ENCODE assay signal across 8 cellular contexts in the genomic region with DNA sequence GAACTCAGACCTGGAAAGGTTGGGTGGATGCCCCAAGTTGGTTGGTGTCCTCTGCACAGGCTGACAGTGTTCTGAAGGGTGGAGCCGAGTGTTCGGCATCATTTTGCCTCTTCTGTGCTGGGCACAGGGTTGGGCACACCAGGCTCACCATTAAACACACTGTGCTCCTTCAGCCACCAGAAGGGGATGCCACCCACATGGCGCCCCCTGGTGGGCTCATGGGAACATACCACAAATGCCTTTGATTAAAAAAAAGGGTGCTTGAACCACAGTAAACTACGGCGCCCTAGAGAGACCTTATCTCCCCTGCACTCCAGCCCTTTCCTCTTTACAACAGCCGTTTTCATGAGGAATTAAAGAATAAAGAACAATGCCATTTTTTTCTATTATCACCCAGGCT.
A peak's percentile ranks its signal among the peaks of the same experiment; 100 is the strongest.
DNase-seq lines count a peak whose midpoint lies in the region; ATAC-seq and TF ChIP-seq lines count a peak whose summit lies in the region.

No MANE protein-coding gene starts in this region.

- DNase-seq in AML-193 (lab: John Stamatoyannopoulos, UW) (peak; percentile 10 to 25), GM12865 (ENCODE audit: low read depth) (peak; percentile 48), NCI-H1092 treated with DMSO at 0.1 percent for 48 hours (lab: John Stamatoyannopoulos, UW) (peak; percentile 48), chondrocyte (ENCODE audit: low spot score) (no peak), osteocyte (ENCODE audit: extremely low spot score, unreplicated experiment) (no peak), NCI-H128 (lab: John Stamatoyannopoulos, UW; ENCODE audit: unreplicated experiment) (no peak)

- no peak for ATAC-seq in GM21717 (IDR thresholded peaks at IDR 0.05; ENCODE audit: unreplicated experiment)
- no peak for ATAC-seq in HG03196 (IDR thresholded peaks at IDR 0.05; ENCODE audit: unreplicated experiment)

- TF ChIP-seq CTCF in GM12865 (IDR thresholded peaks at IDR 0.05; ENCODE audit: insufficient read depth, low read depth, low read length, missing control alignments) (peak; percentile 50), chondrocyte (IDR thresholded peaks at IDR 0.05) (peak; percentile 73), osteocyte (IDR thresholded peaks at IDR 0.05) (peak; percentile 41)

- no peak overlapping the region for H3K4me3 ChIP-seq in GM12865 (ENCODE audit: low read depth, low read length)

- no peaks in the 10 kb centered on the region for H3K9me3 Mint-ChIP-seq in chondrocyte (ENCODE audit: low read depth)
- no peaks in the 10 kb centered on the region for H3K9me3 Mint-ChIP-seq in osteocyte (ENCODE audit: unreplicated experiment)

- no peak overlapping the region for H3K4me3 Mint-ChIP-seq in chondrocyte (ENCODE audit: unreplicated experiment)
- no peak overlapping the region for H3K4me3 Mint-ChIP-seq in osteocyte (ENCODE audit: unreplicated experiment)

- H3K4me1 Mint-ChIP-seq in chondrocyte (ENCODE audit: low read depth): no peaks in the 10 kb centered on the region
- H3K4me1 Mint-ChIP-seq in osteocyte (ENCODE audit: unreplicated experiment): no peaks in the 10 kb centered on the region

- H3K27ac Mint-ChIP-seq in chondrocyte (ENCODE audit: unreplicated experiment) (no peak overlapping the region), osteocyte (ENCODE audit: unreplicated experiment) (no peak overlapping the region)

- H3K36me3 Mint-ChIP-seq in chondrocyte (ENCODE audit: low read depth) (no peaks in the 10 kb centered on the region), osteocyte (ENCODE audit: unreplicated experiment) (no peaks in the 10 kb centered on the region)

- H3K27me3 Mint-ChIP-seq in chondrocyte (ENCODE audit: low read depth): peaks cover 60% of the 10 kb centered on the region
- peaks cover 6% of the 10 kb centered on the region for H3K27me3 Mint-ChIP-seq in osteocyte (ENCODE audit: unreplicated experiment)

Comparison
In these comparisons a context has a peak if more than half of its experiments do, and no peak if none do; other contexts are left out.
1. DNase-seq: peak in AML-193 (2 of 2), GM12865 (single experiment) and NCI-H1092 treated with DMSO at 0.1 percent for 48 hours (single experiment); none in chondrocyte (single experiment), osteocyte (single experiment) and NCI-H128 (single experiment).
2. Peak in every context shown above with its lines, with median percentiles within 50 percentile points of each other: CTCF ChIP-seq.